8 cellular contexts compared by ENCODE assay signal in the genomic region with DNA sequence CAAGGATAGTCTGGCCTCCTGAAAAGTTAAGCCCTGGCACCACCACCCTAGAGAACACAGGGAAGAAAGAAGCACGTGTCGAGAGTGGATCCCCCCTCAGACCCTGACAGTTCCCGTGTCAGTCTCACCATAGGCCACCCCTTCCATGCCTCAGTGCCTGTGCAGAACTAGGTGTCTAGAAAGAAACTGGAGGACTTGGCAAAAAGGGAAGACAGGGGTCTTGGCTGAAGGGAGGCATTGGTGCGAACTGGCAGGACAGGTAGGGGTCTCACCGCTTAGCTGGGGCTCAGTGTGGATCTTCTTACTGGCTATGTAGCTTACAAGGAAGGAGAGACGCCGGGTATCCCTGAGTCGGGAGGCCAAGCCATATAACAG.
A peak's percentile ranks its signal among the peaks of the same experiment; 100 is the strongest.
DNase-seq lines count a peak whose midpoint lies in the region; ATAC-seq lines count a peak whose summit lies in the region.

No MANE protein-coding gene starts in this region.

- peak overlapping the region; percentile 97 for H3K27ac Mint-ChIP-seq in stimulated activated naive CD8-positive, alpha-beta T cell treated with anti-CD3 and anti-CD28 coated beads, Interleukin-15, Interleukin-2, amounts not matched to agents 100 ng/mL and 50 ng/mL, for 24 hours

- H3K36me3 ChIP-seq in mucosa of rectum (ENCODE audit: control insufficient read depth in 2 of 2, insufficient read depth in 2 of 2, low read length in 2 of 2) = peaks cover 35 to 47% of the 10 kb centered on the region in 2 donors

- no peaks in the 10 kb centered on the region for H3K9me3 ChIP-seq in mucosa of rectum (ENCODE audit: control insufficient read depth in 2 of 2, low read length in 2 of 2)

- peaks cover 48% of the 10 kb centered on the region for H3K36me3 Mint-ChIP-seq in stimulated activated naive CD8-positive, alpha-beta T cell treated with anti-CD3 and anti-CD28 coated beads, Interleukin-15, Interleukin-2, amounts not matched to agents 100 ng/mL and 50 ng/mL, for 24 hours (ENCODE audit: low read depth)

- H3K4me1 ChIP-seq in mucosa of rectum (ENCODE audit: control insufficient read depth in 2 of 2, insufficient read depth in 2 of 2, low read length in 2 of 2) = peaks cover 15 to 21% of the 10 kb centered on the region in 2 donors

- peak overlapping the region; percentile 93 to 96 for H3K4me3 ChIP-seq in mucosa of rectum (ENCODE audit: low read length in 2 of 2)

- H3K9ac ChIP-seq in mucosa of rectum (ENCODE audit: low read depth in 1 of 2, low read length in 2 of 2) = peak overlapping the region; percentile 90 to 97

- no peaks in the 10 kb centered on the region for H3K9me3 Mint-ChIP-seq in stimulated activated naive CD8-positive, alpha-beta T cell treated with anti-CD3 and anti-CD28 coated beads, Interleukin-15, Interleukin-2, amounts not matched to agents 100 ng/mL and 50 ng/mL, for 24 hours

- peak overlapping the region; percentile 98 for H3K4me3 Mint-ChIP-seq in stimulated activated naive CD8-positive, alpha-beta T cell treated with anti-CD3 and anti-CD28 coated beads, Interleukin-15, Interleukin-2, amounts not matched to agents 100 ng/mL and 50 ng/mL, for 24 hours

- no peak for DNase-seq in stimulated activated naive CD8-positive, alpha-beta T cell treated with anti-CD3 and anti-CD28 coated beads, Interleukin-15, Interleukin-2, amounts not matched to agents 100 U/mL and 50 U/mL, for 24 hours
- DNase-seq in caudate nucleus (lab: John Stamatoyannopoulos, UW) (no peak), NCI-H2107 (lab: John Stamatoyannopoulos, UW) (no peak), DMS114 treated with DMSO at 0.1 percent for 48 hours (lab: John Stamatoyannopoulos, UW; ENCODE audit: unreplicated experiment) (no peak), NCI-H1105 treated with DMSO at 0.1 percent for 48 hours (lab: John Stamatoyannopoulos, UW) (no peak), NCI-H526 (lab: John Stamatoyannopoulos, UW) (no peak)

- H3K27me3 ChIP-seq in mucosa of rectum (ENCODE audit: control insufficient read depth in 2 of 2, insufficient read depth in 2 of 2, low read length in 2 of 2) = no peaks in the 10 kb centered on the region

- H3K4me1 Mint-ChIP-seq in stimulated activated naive CD8-positive, alpha-beta T cell treated with anti-CD3 and anti-CD28 coated beads, Interleukin-15, Interleukin-2, amounts not matched to agents 100 ng/mL and 50 ng/mL, for 24 hours (ENCODE audit: low read depth) = peaks cover 31% of the 10 kb centered on the region

- no peak for ATAC-seq in stimulated activated naive CD8-positive, alpha-beta T cell treated with anti-CD3 and anti-CD28 coated beads, Interleukin-15, Interleukin-2, amounts not matched to agents 100 U/mL and 50 U/mL, for 24 hours

- H3K27me3 Mint-ChIP-seq in stimulated activated naive CD8-positive, alpha-beta T cell treated with anti-CD3 and anti-CD28 coated beads, Interleukin-15, Interleukin-2, amounts not matched to agents 100 ng/mL and 50 ng/mL, for 24 hours = no peaks in the 10 kb centered on the region

- H3K27ac ChIP-seq in caudate nucleus (ENCODE audit: low read depth, low read length) (peak overlapping the region; percentile 71), mucosa of rectum (ENCODE audit: low read depth in 2 of 2, low read length in 2 of 2) (peak overlapping the region; percentile 68 to 88)
